ENCODE assay signal across 8 cellular contexts in the genomic region with DNA sequence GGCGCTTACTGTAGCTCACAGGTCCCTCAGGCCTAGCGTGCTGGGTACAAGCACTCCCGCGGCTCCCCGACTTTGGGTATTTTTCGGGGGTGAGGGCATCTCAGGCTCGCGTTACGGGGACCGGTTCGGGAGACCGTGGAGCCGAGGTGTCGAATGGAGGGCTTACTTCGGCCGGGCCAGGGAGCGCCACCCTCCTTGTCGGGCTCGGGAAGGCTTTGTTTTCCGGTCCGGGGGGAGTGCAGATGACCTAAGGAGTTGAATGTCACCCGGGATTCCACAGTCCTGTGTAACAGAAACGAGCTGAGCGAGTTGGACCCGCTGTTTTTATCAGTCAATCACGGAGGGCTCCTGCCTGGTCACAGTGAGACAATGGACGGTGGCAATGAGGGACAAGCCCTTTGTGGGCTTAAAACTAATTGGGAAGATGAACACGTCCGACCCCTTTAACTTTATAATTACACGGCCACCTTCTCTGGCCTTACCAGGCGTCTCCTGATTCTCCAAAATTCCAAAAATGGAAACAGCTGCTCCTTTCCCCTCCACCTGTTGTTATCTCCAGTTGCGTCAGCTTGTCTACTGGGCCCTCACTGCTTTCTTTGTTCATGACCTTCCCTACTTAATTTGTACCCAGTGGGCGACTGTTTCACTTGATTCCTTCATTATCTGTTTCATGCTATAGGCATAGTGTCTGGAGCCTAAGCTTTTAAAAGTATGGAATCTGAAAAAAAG. TPM values are rescaled to one million over a fixed set of nuclear protein-coding genes. Genes with fewer than 3 reads are reported as not detected.
DNase-seq lines count a peak whose midpoint lies in the region; ATAC-seq, FAIRE-seq and TF ChIP-seq lines count a peak whose summit lies in the region.

No MANE protein-coding gene starts in this region.

- peak overlapping the region; percentile 91 to 93 for H3K27ac ChIP-seq in uterus

- H3K27me3 ChIP-seq in bronchial epithelial cell (ENCODE audit: control insufficient read depth, insufficient read depth, low read length) (no peaks in the 10 kb centered on the region), uterus (no peaks in the 10 kb centered on the region)

- ATAC-seq in activated naive CD4-positive, alpha-beta T cell treated with anti-CD3 and anti-CD28 coated beads, Interleukin-2, amount 50 U/mL, for 72 hours: no peak
- no peak for ATAC-seq in memory B cell (ENCODE audit: low read depth)

- peak overlapping the region; percentile 55 for H3K4me3 ChIP-seq in bronchial epithelial cell (ENCODE audit: low read depth, low read length)
- peak overlapping the region; percentile 65 to 91 for H3K4me3 ChIP-seq in uterus

- FAIRE-seq in bronchial epithelial cell (lab: Jason Lieb, UNC): no peak

- intact Hi-C loops in activated naive CD4-positive, alpha-beta T cell treated with anti-CD3 and anti-CD28 coated beads for 36 hours (cut with micrococcal nuclease): loop anchor here (1.0 to 10.0 kb wide), 4 partner anchors 62 to 988 kb away; a partner anchor contains a TSS
- intact Hi-C loops in uterus (cut with DNase I; ENCODE audit: low total_unique reads): loop anchor here (5.0 kb wide), 1 partner anchor 60 kb away; a partner anchor contains a TSS
- intact Hi-C loops in head of caudate nucleus (cut with DNase I): loop anchor here (10.0 kb wide), 1 partner anchor 242 kb away; a partner anchor contains a TSS

- TF ChIP-seq CTCF in bronchial epithelial cell (IDR thresholded peaks at IDR 0.05; ENCODE audit: insufficient read depth, low read length, severe bottlenecking) (no peak), uterus (IDR thresholded peaks at IDR 0.05) (no peak)

- H3K4me3 Mint-ChIP-seq in activated naive CD4-positive, alpha-beta T cell treated with anti-CD3 and anti-CD28 coated beads for 36 hours: peak overlapping the region; percentile 73
- peak overlapping the region; percentile 87 for H3K4me3 Mint-ChIP-seq in memory B cell

- no peaks in the 10 kb centered on the region for H3K36me3 ChIP-seq in bronchial epithelial cell (ENCODE audit: control insufficient read depth, insufficient read depth, low read length)
- H3K36me3 ChIP-seq in uterus: no peaks in the 10 kb centered on the region

- H3K27me3 Mint-ChIP-seq in activated naive CD4-positive, alpha-beta T cell treated with anti-CD3 and anti-CD28 coated beads for 36 hours (ENCODE audit: low read depth): peaks cover 14% of the 10 kb centered on the region
- peaks cover 8% of the 10 kb centered on the region for H3K27me3 Mint-ChIP-seq in memory B cell

- H3K27ac Mint-ChIP-seq in activated naive CD4-positive, alpha-beta T cell treated with anti-CD3 and anti-CD28 coated beads for 36 hours: no peak overlapping the region
- no peak overlapping the region for H3K27ac Mint-ChIP-seq in activated naive CD4-positive, alpha-beta T cell treated with anti-CD3 and anti-CD28 coated beads, Interleukin-2, amount 50 U/mL, for 72 hours
- peak overlapping the region; percentile 6 for H3K27ac Mint-ChIP-seq in memory B cell

- DNase-seq in activated naive CD4-positive, alpha-beta T cell treated with anti-CD3 and anti-CD28 coated beads for 36 hours: no peak
- no peak for DNase-seq in activated naive CD4-positive, alpha-beta T cell treated with anti-CD3 and anti-CD28 coated beads, Interleukin-2, amount 50 U/mL, for 72 hours (ENCODE audit: low spot score in 2 of 2)
- DNase-seq in bronchial epithelial cell (ENCODE audit: low read depth): no peak
- no peak for DNase-seq in memory B cell (ENCODE audit: low spot score in 2 of 2)
- no peak for DNase-seq in uterus
- DNase-seq in NCI-H446 treated with DMSO at 0.1 percent for 48 hours (lab: John Stamatoyannopoulos, UW): no peak
- DNase-seq in head of caudate nucleus: no peak
- no peak for DNase-seq in globus pallidus (ENCODE audit: low spot score)

- H3K4me1 Mint-ChIP-seq in activated naive CD4-positive, alpha-beta T cell treated with anti-CD3 and anti-CD28 coated beads for 36 hours (ENCODE audit: low read depth): no peaks in the 10 kb centered on the region
- peaks cover 7% of the 10 kb centered on the region for H3K4me1 Mint-ChIP-seq in memory B cell

- no peaks in the 10 kb centered on the region for H3K4me1 ChIP-seq in uterus

- H3K36me3 Mint-ChIP-seq in activated naive CD4-positive, alpha-beta T cell treated with anti-CD3 and anti-CD28 coated beads for 36 hours (ENCODE audit: low read depth): no peaks in the 10 kb centered on the region
- H3K36me3 Mint-ChIP-seq in activated naive CD4-positive, alpha-beta T cell treated with anti-CD3 and anti-CD28 coated beads, Interleukin-2, amount 50 U/mL, for 72 hours: no peaks in the 10 kb centered on the region
- H3K36me3 Mint-ChIP-seq in memory B cell: no peaks in the 10 kb centered on the region

- CTCF ChIA-PET in activated naive CD4-positive, alpha-beta T cell treated with anti-CD3 and anti-CD28 coated beads for 36 hours (lab: Charles Lee): interaction anchor here (0.5 to 1.7 kb wide), 8 partner anchors 10 to 607 kb away, joined by 3 to 6 read pairs (median 3); no protein-coding TSS in a partner anchor

- H3K9me3 Mint-ChIP-seq in activated naive CD4-positive, alpha-beta T cell treated with anti-CD3 and anti-CD28 coated beads for 36 hours: no peaks in the 10 kb centered on the region
- H3K9me3 Mint-ChIP-seq in activated naive CD4-positive, alpha-beta T cell treated with anti-CD3 and anti-CD28 coated beads, Interleukin-2, amount 50 U/mL, for 72 hours: no peaks in the 10 kb centered on the region
- no peaks in the 10 kb centered on the region for H3K9me3 Mint-ChIP-seq in memory B cell

- no peak for TF ChIP-seq POLR2A in uterus (IDR thresholded peaks at IDR 0.05)

- no peaks in the 10 kb centered on the region for H3K9me3 ChIP-seq in uterus

RNA-seq across cellular contexts. Expression of a gene that starts 0.9 kb away (rescaled TPM):
- total RNA-seq in activated naive CD4-positive, alpha-beta T cell treated with anti-CD3 and anti-CD28 coated beads for 36 hours: under 1 TPM; 0.17 TPM
- total RNA-seq in activated naive CD4-positive, alpha-beta T cell treated with anti-CD3 and anti-CD28 coated beads, Interleukin-2, amount 50 U/mL, for 72 hours: 1 to 10 TPM in 1 of 2 donors, under 1 TPM in 1; 0.29 to 1.5 TPM
- total RNA-seq in bronchial epithelial cell (2.6 and 2.9 TPM in 2 replicates), uterus (10 to 100 TPM in 1 of 4 donors, 1 to 10 TPM in 3; 2.6 to 16.7 (median 5.5) TPM)
